ENCODE assay signal across 8 cellular contexts in the genomic region with DNA sequence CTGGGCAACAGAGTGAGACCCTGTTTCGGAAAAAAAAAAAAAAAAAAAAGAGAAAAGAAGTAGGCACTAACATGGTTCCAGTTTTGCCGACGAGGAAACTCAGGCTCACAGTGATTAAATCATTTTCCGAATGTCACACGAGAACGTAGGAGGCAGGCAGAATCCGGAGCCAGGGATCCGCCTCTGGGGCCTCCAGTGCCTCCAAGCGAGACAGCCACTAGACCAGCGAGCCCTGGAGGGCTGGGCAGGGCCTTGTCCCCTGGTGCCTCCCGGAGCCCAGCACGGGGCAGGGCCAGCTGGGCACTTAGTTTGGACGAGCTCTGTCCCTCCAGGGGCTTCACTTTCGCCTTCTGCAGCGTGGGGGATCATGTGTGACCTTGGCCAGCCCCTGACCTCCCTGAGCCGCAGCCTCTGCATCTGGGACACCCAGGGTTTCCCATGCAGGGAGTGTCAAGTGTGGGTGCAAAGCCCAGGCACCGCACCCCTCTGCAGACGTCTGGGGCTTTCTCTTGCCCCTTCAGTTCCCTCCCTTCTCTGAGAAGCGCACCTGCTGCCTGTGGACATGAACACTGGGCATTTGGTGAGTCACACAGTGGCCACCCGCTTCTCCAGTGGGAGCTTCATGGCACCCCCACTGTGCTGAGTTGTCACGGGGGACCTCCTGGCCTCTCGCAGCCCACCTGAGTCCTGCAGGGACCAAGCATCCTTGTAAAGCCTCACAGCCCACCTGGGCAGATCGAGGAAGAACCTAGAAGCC.
DNase-seq lines count a peak whose midpoint lies in the region; ATAC-seq and TF ChIP-seq lines count a peak whose summit lies in the region.

No MANE protein-coding gene starts in this region.

- H3K27ac Mint-ChIP-seq in T-cell = peak overlapping the region in 1 of 2 donors; percentile 31

- H3K9me3 ChIP-seq in left ventricle myocardium inferior (replicated peaks) = no peaks in the 10 kb centered on the region
- H3K9me3 ChIP-seq in stomach smooth muscle (ENCODE audit: control insufficient read depth in 2 of 2, low read length in 2 of 2) = no peaks in the 10 kb centered on the region

- H3K27me3 Mint-ChIP-seq in T-cell = no peaks in the 10 kb centered on the region

- H3K4me3 Mint-ChIP-seq in T-cell = peak overlapping the region; percentile 43 to 75 (median 71)

- DNase-seq in NCI-H2029 (lab: John Stamatoyannopoulos, UW) (peak; percentile 17), NCI-H2029 treated with DMSO at 0.1 percent for 48 hours (lab: John Stamatoyannopoulos, UW) (no peak), T-cell (no peak), left ventricle myocardium inferior (no peak)
- no peak for DNase-seq in activated CD4-positive, alpha-beta T cell treated with anti-CD3 and anti-CD28 coated beads for 48 hours

- peak overlapping the region; percentile 28 to 42 for H3K9ac ChIP-seq in stomach smooth muscle (ENCODE audit: low read length in 2 of 2)

- intact Hi-C loops in left ventricle myocardium inferior (cut with micrococcal nuclease) = no loop called here

- H3K36me3 ChIP-seq in left ventricle myocardium inferior (peaks cover 12% of the 10 kb centered on the region), stomach smooth muscle (ENCODE audit: control insufficient read depth in 2 of 2, insufficient read depth in 2 of 2, low read length in 2 of 2) (peaks cover 3 to 4% of the 10 kb centered on the region in 2 donors)

- CTCF ChIA-PET in T-cell (lab: Charles Lee) = interaction anchor here in 1 of 2 donors (0.7 to 1.4 kb wide), 2 partner anchors 37 to 53 kb away, joined by 3 to 4 read pairs; no protein-coding TSS in a partner anchor

- peaks cover 36 to 46% (median 39%) of the 10 kb centered on the region in 3 donors for H3K4me1 Mint-ChIP-seq in T-cell

- no peak for TF ChIP-seq CTCF in left ventricle myocardium inferior (IDR thresholded peaks at IDR 0.05; ENCODE audit: borderline replicate concordance)

- H3K9me3 Mint-ChIP-seq in T-cell = no peaks in the 10 kb centered on the region

- H3K4me1 ChIP-seq in left ventricle myocardium inferior = peaks cover 100% of the 10 kb centered on the region
- H3K4me1 ChIP-seq in stomach smooth muscle (ENCODE audit: control insufficient read depth, insufficient read depth, low read length) = peaks cover 91% of the 10 kb centered on the region

- H3K4me3 ChIP-seq in left ventricle myocardium inferior = peak overlapping the region; percentile 55
- peak overlapping the region; percentile 68 to 69 for H3K4me3 ChIP-seq in stomach smooth muscle (ENCODE audit: low read length in 2 of 2)

- POLR2A ChIA-PET in T-cell (lab: Charles Lee) = interaction anchor here in 1 of 2 donors (1.0 kb wide), 1 partner anchor 15 kb away, joined by 3 read pairs; no protein-coding TSS in a partner anchor

- H3K36me3 Mint-ChIP-seq in T-cell = peaks cover 6% of the 10 kb centered on the region

- peak overlapping the region; percentile 92 for H3K27ac ChIP-seq in left ventricle myocardium inferior (replicated peaks)
- peak overlapping the region; percentile 24 for H3K27ac ChIP-seq in stomach smooth muscle (ENCODE audit: low read length)

- H3K27me3 ChIP-seq in left ventricle myocardium inferior (ENCODE audit: low read depth) (no peaks in the 10 kb centered on the region), stomach smooth muscle (ENCODE audit: control insufficient read depth in 1 of 2, insufficient read depth in 2 of 2, low read length in 2 of 2) (no peaks in the 10 kb centered on the region)

- ATAC-seq in T-cell (replicated peaks in 1 of 4) (no peak), HG03025 (IDR thresholded peaks at IDR 0.05; ENCODE audit: low FRiP score, unreplicated experiment) (no peak), HG03571 (IDR thresholded peaks at IDR 0.05; ENCODE audit: unreplicated experiment) (no peak)
